ENCODE assay signal across 1 cellular context in the genomic region with DNA sequence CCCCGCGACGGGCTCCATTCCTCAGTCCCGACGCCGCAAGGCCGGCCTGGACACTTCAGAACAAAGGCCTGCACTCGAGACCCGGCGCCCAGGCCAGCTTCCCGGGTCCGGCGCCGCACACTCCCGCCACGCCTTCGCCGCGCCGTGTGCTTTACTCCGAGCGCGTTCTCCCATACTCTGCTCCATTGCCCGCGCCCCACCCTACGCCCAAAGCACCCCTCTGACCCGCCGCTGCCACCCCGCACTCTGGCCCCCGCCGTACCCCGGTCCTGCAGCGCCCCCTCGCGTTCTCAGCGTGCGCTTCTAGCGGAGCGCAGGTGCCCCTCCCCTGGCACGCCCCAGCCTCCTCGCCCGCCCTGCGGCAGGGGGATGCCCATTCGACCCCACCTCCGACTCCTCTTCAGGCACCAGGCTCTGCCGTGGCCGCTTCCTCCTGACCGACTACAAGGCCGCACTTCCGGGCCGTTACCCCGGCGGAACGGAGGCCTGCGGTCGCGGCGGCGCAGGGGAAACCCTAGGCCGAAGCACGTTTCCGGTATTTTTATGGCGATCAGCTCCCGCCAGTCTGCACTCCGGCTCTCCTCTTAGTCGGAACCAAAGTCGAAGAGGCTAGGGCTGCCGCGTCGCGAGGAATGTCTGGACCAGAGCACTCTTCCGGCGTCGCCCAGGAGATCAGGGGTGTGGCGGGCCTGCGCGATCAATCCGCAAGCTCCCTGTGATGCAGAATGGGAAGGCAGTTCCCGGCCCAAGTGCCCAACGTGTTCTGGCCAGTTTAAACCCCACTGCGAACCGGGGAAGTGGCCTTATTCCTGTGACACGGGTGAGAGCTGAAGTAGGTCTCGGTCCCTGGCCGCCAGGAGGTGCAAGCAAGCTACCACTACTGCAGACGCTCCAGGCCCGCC.
TF ChIP-seq lines count a peak whose summit lies in the region.

Gene ZBTB45 (minus strand): TSS at position 456 of the 902 bp plus-strand sequence. CDS start 2,137 bp downstream, outside the sequence.

TF ChIP-seq in K562, 482 proteins besides CTCF, POLR2A, EP300 and RAD21 (continued from another document):
- TF ChIP-seq MXD1 (CRISPR knock-in tag; IDR thresholded peaks at IDR 0.05; ENCODE audit: borderline replicate concordance, poor library complexity, severe bottlenecking) (no peak), TRIM28 (IDR thresholded peaks at IDR 0.05) (peak; percentile 79), BRD4 (IDR thresholded peaks at IDR 0.05) (peak; percentile 95), ARID2 (IDR thresholded peaks at IDR 0.05) (peak; percentile 90), POLR3G (IDR thresholded peaks at IDR 0.05; ENCODE audit: extremely low read depth, insufficient read length, insufficient replicate concordance) (no peak), HNRNPH1 (optimal IDR thresholded peaks at IDR 0.05; ENCODE audit: low read depth, low read length) (no peak), BDP1 (IDR thresholded peaks at IDR 0.05; ENCODE audit: insufficient read depth, insufficient read length) (no peak), ZBTB17 (CRISPR knock-in tag; IDR thresholded peaks at IDR 0.05) (peak; percentile 34; the same call in 1 of the 2 replicates), ZNF584 (CRISPR knock-in tag; IDR thresholded peaks at IDR 0.05; ENCODE audit: low read depth) (0 out of 2 replicates have a peak, but pooled peaks have one; percentile 59), ARHGAP35 (IDR thresholded peaks at IDR 0.05; ENCODE audit: partially characterized antibody) (no peak), KDM4B (IDR thresholded peaks at IDR 0.05; ENCODE audit: borderline replicate concordance in 2 of 2, low read depth in 1 of 2) (peak in 1 of 2 experiments; percentile 99; a peak in 2 of 4 replicates), ZNF24 (IDR thresholded peaks at IDR 0.05) (peak; percentile 31), SAP30 (IDR thresholded peaks at IDR 0.05; ENCODE audit: borderline replicate concordance, insufficient read depth, low read depth, low read length, poor library complexity, severe bottlenecking) (peak; percentile 64), SP2 (IDR thresholded peaks at IDR 0.05; ENCODE audit: extremely low read depth, low read depth, low read length, poor library complexity, severe bottlenecking) (peak; percentile 4), BRD9 (IDR thresholded peaks at IDR 0.05; ENCODE audit: low read depth, partially characterized antibody) (peak; percentile 63), ZBED1 (IDR thresholded peaks at IDR 0.05) (0 out of 2 replicates have a peak, but pooled peaks have one; percentile 69), GTF2F1 (IDR thresholded peaks at IDR 0.05; ENCODE audit: low read depth, low read length) (no peak; the same call in 1 of the 2 replicates), HDAC8 (tag; IDR thresholded peaks at IDR 0.05) (no peak), TAF7 (tag; IDR thresholded peaks at IDR 0.05) (peak; percentile 87)
- TF ChIP-seq, protein P1, sequence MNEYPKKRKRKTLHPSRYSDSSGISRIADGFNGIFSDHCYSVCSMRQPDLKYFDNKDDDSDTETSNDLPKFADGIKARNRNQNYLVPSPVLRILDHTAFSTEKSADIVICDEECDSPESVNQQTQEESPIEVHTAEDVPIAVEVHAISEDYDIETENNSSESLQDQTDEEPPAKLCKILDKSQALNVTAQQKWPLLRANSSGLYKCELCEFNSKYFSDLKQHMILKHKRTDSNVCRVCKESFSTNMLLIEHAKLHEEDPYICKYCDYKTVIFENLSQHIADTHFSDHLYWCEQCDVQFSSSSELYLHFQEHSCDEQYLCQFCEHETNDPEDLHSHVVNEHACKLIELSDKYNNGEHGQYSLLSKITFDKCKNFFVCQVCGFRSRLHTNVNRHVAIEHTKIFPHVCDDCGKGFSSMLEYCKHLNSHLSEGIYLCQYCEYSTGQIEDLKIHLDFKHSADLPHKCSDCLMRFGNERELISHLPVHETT (CRISPR knock-in tag; conservative IDR thresholded peaks at IDR 0.05 in 1 of 2, IDR thresholded peaks at IDR 0.05 in 1 of 2) = peak; percentile 65 to 99; a peak in 3 of 4 replicates
- TF ChIP-seq, protein P2, sequence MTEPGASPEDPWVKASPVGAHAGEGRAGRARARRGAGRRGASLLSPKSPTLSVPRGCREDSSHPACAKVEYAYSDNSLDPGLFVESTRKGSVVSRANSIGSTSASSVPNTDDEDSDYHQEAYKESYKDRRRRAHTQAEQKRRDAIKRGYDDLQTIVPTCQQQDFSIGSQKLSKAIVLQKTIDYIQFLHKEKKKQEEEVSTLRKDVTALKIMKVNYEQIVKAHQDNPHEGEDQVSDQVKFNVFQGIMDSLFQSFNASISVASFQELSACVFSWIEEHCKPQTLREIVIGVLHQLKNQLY (CRISPR knock-in tag; conservative IDR thresholded peaks at IDR 0.05) = no peak
- TF ChIP-seq, protein P3, sequence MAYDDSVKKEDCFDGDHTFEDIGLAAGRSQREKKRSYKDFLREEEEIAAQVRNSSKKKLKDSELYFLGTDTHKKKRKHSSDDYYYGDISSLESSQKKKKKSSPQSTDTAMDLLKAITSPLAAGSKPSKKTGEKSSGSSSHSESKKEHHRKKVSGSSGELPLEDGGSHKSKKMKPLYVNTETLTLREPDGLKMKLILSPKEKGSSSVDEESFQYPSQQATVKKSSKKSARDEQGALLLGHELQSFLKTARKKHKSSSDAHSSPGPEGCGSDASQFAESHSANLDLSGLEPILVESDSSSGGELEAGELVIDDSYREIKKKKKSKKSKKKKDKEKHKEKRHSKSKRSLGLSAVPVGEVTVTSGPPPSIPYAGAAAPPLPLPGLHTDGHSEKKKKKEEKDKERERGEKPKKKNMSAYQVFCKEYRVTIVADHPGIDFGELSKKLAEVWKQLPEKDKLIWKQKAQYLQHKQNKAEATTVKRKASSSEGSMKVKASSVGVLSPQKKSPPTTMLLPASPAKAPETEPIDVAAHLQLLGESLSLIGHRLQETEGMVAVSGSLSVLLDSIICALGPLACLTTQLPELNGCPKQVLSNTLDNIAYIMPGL (CRISPR knock-in tag; IDR thresholded peaks at IDR 0.05) = no peak; the same call in 1 of the 2 replicates
